In the genomic region with DNA sequence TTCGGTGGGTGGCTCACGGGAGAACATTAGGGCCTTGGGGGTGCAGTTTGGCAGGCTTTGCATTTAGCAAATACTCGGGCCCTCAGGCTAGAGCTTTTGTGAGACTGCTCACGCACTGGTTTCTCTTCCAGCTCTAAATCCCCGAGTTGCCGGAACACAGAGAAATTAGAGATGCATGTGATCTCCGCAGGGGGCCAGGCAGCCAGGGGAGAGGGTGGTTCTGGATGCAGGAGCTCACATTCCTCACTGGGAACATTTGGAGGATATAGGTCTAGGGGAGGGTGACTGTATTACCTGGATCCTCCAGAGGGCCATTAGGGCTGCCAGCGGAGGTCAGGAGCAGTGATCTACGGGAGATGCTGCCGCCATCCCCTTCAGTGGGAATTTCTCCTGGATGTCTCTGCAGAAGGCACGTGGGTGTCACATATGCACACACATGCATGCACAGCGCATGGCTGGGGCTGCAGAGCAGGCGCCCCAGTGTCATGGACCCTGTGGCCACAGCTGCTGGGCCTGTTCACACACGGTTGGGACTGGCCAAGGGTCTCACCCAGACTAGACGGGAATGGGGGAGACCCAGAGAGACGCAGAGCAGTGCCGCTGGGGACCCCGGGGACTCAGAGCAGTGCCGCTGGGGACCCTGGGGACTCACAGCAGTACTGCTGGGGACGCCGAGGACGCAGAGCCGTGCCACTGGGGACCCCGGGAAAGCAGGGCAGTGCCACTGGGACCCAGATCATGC, we compare ENCODE assay signal across 23 cellular contexts.
"Had no signal": no experiment of that assay in that cellular context is flagged by ENCODE, and none has a peak within 500 bp of the region (broad histone marks: within the 10 kb centered on the region; RNA-seq: fewer than 3 reads in every experiment).

No MANE protein-coding gene starts in this region.

- ATAC-seq: gastrocnemius medialis had no signal

- H3K27me3 ChIP-seq: ascending aorta, cardiac muscle cell, gastrocnemius medialis, right atrium auricular region had no signal

- H3K9me3 ChIP-seq: ascending aorta, gastrocnemius medialis, right atrium auricular region had no signal

- H3K4me3 ChIP-seq: ascending aorta, cardiac muscle cell, coronary artery, dorsolateral prefrontal cortex, gastrocnemius medialis, left ventricle myocardium inferior, right atrium auricular region, tibial nerve had no signal

- H3K36me3 ChIP-seq: ascending aorta, cardiac muscle cell, gastrocnemius medialis, left ventricle myocardium inferior, right atrium auricular region, tibial nerve, WERI-Rb-1 had no signal

- H3K4me1 ChIP-seq: ascending aorta, left ventricle myocardium inferior, right atrium auricular region, tibial nerve had no signal

- H3K27ac ChIP-seq: ascending aorta, cardiac muscle cell, coronary artery, left ventricle myocardium inferior, right atrium auricular region, tibial nerve, WERI-Rb-1 had no signal

- DNase-seq: activated CD4-positive, alpha-beta memory T cell treated with anti-CD3 and anti-CD28 coated beads, Interleukin-2, amount 10 ng/mL, durations not matched to agents 7 days and 5 days; activated CD4-positive, alpha-beta T cell treated with anti-CD3 and anti-CD28 coated beads, Interleukin-2, amount 10 ng/mL, durations not matched to agents 24 days and 14 days; activated CD4-positive, CD25-positive, alpha-beta regulatory T cell treated with anti-CD3 and anti-CD28 coated beads, Interleukin-2, amount 50 U/mL, for 72 hours; activated CD8-positive, alpha-beta memory T cell treated with anti-CD3 and anti-CD28 coated beads, Interleukin-2, amount 50 U/mL, for 48 hours; activated gamma-delta T cell; activated naive CD4-positive, alpha-beta T cell treated with anti-CD3 and anti-CD28 coated beads, Interleukin-2, amount 10 ng/mL, durations not matched to agents 7 days and 5 days; activated naive CD8-positive, alpha-beta T cell treated with anti-CD3 and anti-CD28 coated beads, Interleukin-2, amount 10 ng/mL, durations not matched to agents 7 days and 5 days; activated T-cell treated with anti-CD3 and anti-CD28 coated beads, Interleukin-2, amount 50 U/mL, for 24 hours; dorsolateral prefrontal cortex; effector memory CD4-positive, alpha-beta T cell; erythroblast; gastrocnemius medialis; glutamatergic neuron; left ventricle myocardium inferior; occipital lobe; stimulated activated CD4-positive, alpha-beta T cell treated with anti-CD3 and anti-CD28 coated beads, Interleukin-2, amount 100 ng/mL, for 48 hours; stimulated activated naive CD4-positive, alpha-beta T cell treated with Interleukin-2 at 50 U/mL for 16 hours; WERI-Rb-1 had no signal
